In the genomic region with DNA sequence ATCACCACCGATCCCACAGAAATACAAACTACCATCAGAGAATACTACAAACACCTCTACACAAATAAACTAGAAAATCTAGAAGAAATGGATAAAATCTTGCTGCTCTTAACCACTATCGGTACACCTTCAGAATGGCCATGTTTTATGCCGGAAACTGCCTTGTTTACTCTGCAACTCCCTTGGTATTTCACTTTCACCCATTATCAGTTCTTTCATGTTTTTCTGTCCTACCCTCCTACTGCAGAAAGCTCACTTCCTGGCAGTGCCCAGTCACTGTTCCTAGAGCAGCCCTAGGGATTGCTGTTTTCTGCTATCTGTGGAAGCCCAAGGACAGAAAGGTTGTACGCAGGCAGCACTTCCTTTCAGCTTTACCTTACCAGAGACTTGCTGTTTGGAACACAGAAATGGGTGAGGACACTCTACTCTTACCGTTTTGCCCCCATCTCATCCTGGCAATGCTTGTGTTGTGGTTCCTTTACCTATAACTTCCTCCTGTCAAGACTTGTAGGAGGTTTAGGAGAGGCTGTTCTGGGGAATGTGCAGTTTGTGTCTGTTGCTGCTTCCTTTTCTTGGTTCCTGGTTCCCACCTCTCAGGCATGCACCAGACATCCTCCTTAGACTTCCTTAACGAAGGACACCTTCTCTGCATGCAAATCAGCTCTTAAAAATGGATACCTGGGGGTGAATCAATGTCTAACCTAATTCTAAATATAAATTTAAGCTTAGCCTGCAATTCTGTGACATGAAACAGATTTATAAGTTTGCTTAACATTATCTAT, we compare ENCODE assay signal across 20 cellular contexts.
DNase-seq lines count a peak whose midpoint lies in the region; ATAC-seq and TF ChIP-seq lines count a peak whose summit lies in the region.
"Had no signal": no experiment of that assay in that cellular context is flagged by ENCODE, and none has a peak within 500 bp of the region (broad histone marks: within the 10 kb centered on the region; RNA-seq: fewer than 3 reads in every experiment).

No MANE protein-coding gene starts in this region.

- no peak overlapping the region for H3K4ac ChIP-seq in trophoblast cell (ENCODE audit: low read depth, low read length)

- TF ChIP-seq CTCF in GM23338 (conservative IDR thresholded peaks at IDR 0.05; ENCODE audit: low read depth in 2 of 2): no peak

- no peak overlapping the region for H3K4me3 Mint-ChIP-seq in GM23338
- H3K4me3 Mint-ChIP-seq: activated naive CD8-positive, alpha-beta T cell treated with anti-CD3 and anti-CD28 coated beads, Interleukin-2, amount 10 ng/mL, durations not matched to agents 7 days and 5 days; brain; naive thymus-derived CD8-positive, alpha-beta T cell; stimulated activated naive CD8-positive, alpha-beta T cell treated with anti-CD3 and anti-CD28 coated beads, Interleukin-15, amount 100 ng/mL, for 72 hours had no signal

- peak; percentile 89 for ATAC-seq in GM18867 (IDR thresholded peaks at IDR 0.05; ENCODE audit: unreplicated experiment)
- ATAC-seq in GM23338: no peak
- peak; percentile 63 for ATAC-seq in HG03520 (IDR thresholded peaks at IDR 0.05; ENCODE audit: unreplicated experiment)
- ATAC-seq: K562; naive thymus-derived CD8-positive, alpha-beta T cell; pancreas; right lobe of liver; stimulated activated naive CD8-positive, alpha-beta T cell treated with anti-CD3 and anti-CD28 coated beads, Interleukin-15, amount 100 ng/mL, for 72 hours had no signal

- H4K91ac ChIP-seq in trophoblast cell (ENCODE audit: low read depth, low read length): no peak overlapping the region

- no peak overlapping the region for H3K18ac ChIP-seq in trophoblast cell (ENCODE audit: low read length)

- H3K9me2 ChIP-seq in GM23338 (ENCODE audit: insufficient read depth): no peaks in the 10 kb centered on the region; the same call in 1 of the 2 replicates

- DNase-seq in GM23338 (ENCODE audit: low spot score) (no peak), trophoblast cell (no peak), NCI-H1092 treated with DMSO at 0.1 percent for 48 hours (lab: John Stamatoyannopoulos, UW) (no peak)
- DNase-seq in activated CD4-positive, alpha-beta T cell treated with anti-CD3 and anti-CD28 coated beads, Interleukin-2, amount 50 U/mL, for 4 hours: no peak
- DNase-seq in activated T-cell treated with anti-CD3 and anti-CD28 coated beads, Interleukin-2, amount 50 U/mL, for 48 hours: no peak
- DNase-seq: activated CD4-positive, CD25-positive, alpha-beta regulatory T cell; activated naive CD8-positive, alpha-beta T cell treated with anti-CD3 and anti-CD28 coated beads, Interleukin-2, amount 10 ng/mL, durations not matched to agents 7 days and 5 days; hypothalamus; mesenchymal stem cell; naive thymus-derived CD8-positive, alpha-beta T cell; NCI-H2029; pancreas; right lobe of liver; SHP77; stimulated activated naive CD8-positive, alpha-beta T cell treated with anti-CD3 and anti-CD28 coated beads, Interleukin-15, amount 100 ng/mL, for 72 hours had no signal

- H3K9ac ChIP-seq in trophoblast cell (ENCODE audit: low read length): no peak overlapping the region

- no peak overlapping the region for H2AK5ac ChIP-seq in trophoblast cell (ENCODE audit: low read length)

- H3K79me2 ChIP-seq in GM23338 (replicated peaks; ENCODE audit: insufficient read depth): no peaks in the 10 kb centered on the region
- no peaks in the 10 kb centered on the region for H3K79me2 ChIP-seq in trophoblast cell (ENCODE audit: control insufficient read depth, insufficient read depth, low read length, poor library complexity)

- no peaks in the 10 kb centered on the region for H4K20me1 ChIP-seq in GM23338 (replicated peaks; ENCODE audit: insufficient read depth)

- H3K36me3 ChIP-seq in GM23338 (ENCODE audit: insufficient read depth): peaks cover 3% of the 10 kb centered on the region; the same call in 1 of the 2 replicates
- H3K36me3 ChIP-seq in trophoblast cell (ENCODE audit: control insufficient read depth in 1 of 2, insufficient read depth in 2 of 2, low read length in 2 of 2): no peaks in the 10 kb centered on the region
- H3K36me3 ChIP-seq: pancreas, right lobe of liver had no signal

- H3K9me3 ChIP-seq in trophoblast cell (ENCODE audit: insufficient read depth, low read depth, low read length): no peaks in the 10 kb centered on the region
- H3K9me3 ChIP-seq: pancreas, right lobe of liver had no signal

- H3K36me3 Mint-ChIP-seq in GM23338 (ENCODE audit: low read depth): peaks cover 49% of the 10 kb centered on the region
- H3K36me3 Mint-ChIP-seq: activated naive CD8-positive, alpha-beta T cell treated with anti-CD3 and anti-CD28 coated beads, Interleukin-2, amount 10 ng/mL, durations not matched to agents 7 days and 5 days; brain; naive thymus-derived CD8-positive, alpha-beta T cell had no signal

- H3K23ac ChIP-seq in trophoblast cell (ENCODE audit: low read length): no peak overlapping the region

- no peak overlapping the region for H4K12ac ChIP-seq in trophoblast cell (ENCODE audit: low read depth, low read length)

- H3K27me3 ChIP-seq in GM23338 (ENCODE audit: insufficient read depth) (no peaks in the 10 kb centered on the region), trophoblast cell (ENCODE audit: insufficient read depth, low read length) (no peaks in the 10 kb centered on the region)
- H3K27me3 ChIP-seq: pancreas, right lobe of liver had no signal

- no peaks in the 10 kb centered on the region for H3F3A ChIP-seq in GM23338 (replicated peaks; ENCODE audit: low read depth)

- no peaks in the 10 kb centered on the region for H3K27me3 Mint-ChIP-seq in GM23338 (ENCODE audit: insufficient read depth, low read depth, poor library complexity)
- H3K27me3 Mint-ChIP-seq: activated naive CD8-positive, alpha-beta T cell treated with anti-CD3 and anti-CD28 coated beads, Interleukin-2, amount 10 ng/mL, durations not matched to agents 7 days and 5 days; stimulated activated naive CD8-positive, alpha-beta T cell treated with anti-CD3 and anti-CD28 coated beads, Interleukin-15, amount 100 ng/mL, for 72 hours had no signal

- no peak overlapping the region for H3K27ac ChIP-seq in GM23338 (ENCODE audit: low read depth)
- no peak overlapping the region for H3K27ac ChIP-seq in trophoblast cell (ENCODE audit: low read depth, low read length)
- H3K27ac ChIP-seq: coronary artery, pancreas, right lobe of liver had no signal

- no peak overlapping the region for H3K14ac ChIP-seq in trophoblast cell (ENCODE audit: low read length)

- WGBS in trophoblast cell (ENCODE audit: extremely low coverage, insufficient coverage, insufficient read length): no CpG with 5 or more reads among the region's 6 CpGs

- H3K4me3 ChIP-seq in GM23338 (no peak overlapping the region), trophoblast cell (ENCODE audit: low read depth, low read length) (no peak overlapping the region)
- H3K4me3 ChIP-seq: coronary artery, K562, pancreas, right lobe of liver had no signal

- H3K9me3 Mint-ChIP-seq in GM23338: peaks cover 36% of the 10 kb centered on the region
- H3K9me3 Mint-ChIP-seq: stimulated activated naive CD8-positive, alpha-beta T cell treated with anti-CD3 and anti-CD28 coated beads, Interleukin-15, amount 100 ng/mL, for 72 hours had no signal

- no peaks in the 10 kb centered on the region for H3K4me1 Mint-ChIP-seq in GM23338
- H3K4me1 Mint-ChIP-seq: activated naive CD8-positive, alpha-beta T cell treated with anti-CD3 and anti-CD28 coated beads, Interleukin-2, amount 10 ng/mL, durations not matched to agents 7 days and 5 days; brain; naive thymus-derived CD8-positive, alpha-beta T cell; stimulated activated naive CD8-positive, alpha-beta T cell treated with anti-CD3 and anti-CD28 coated beads, Interleukin-15, amount 100 ng/mL, for 72 hours had no signal

- no peak overlapping the region for H3K27ac Mint-ChIP-seq in GM23338
- H3K27ac Mint-ChIP-seq: activated naive CD8-positive, alpha-beta T cell treated with anti-CD3 and anti-CD28 coated beads, Interleukin-2, amount 10 ng/mL, durations not matched to agents 7 days and 5 days; brain; naive thymus-derived CD8-positive, alpha-beta T cell; stimulated activated naive CD8-positive, alpha-beta T cell treated with anti-CD3 and anti-CD28 coated beads, Interleukin-15, amount 100 ng/mL, for 72 hours had no signal

- H2BK120ac ChIP-seq in trophoblast cell (ENCODE audit: insufficient read depth, low read length, poor library complexity): no peak overlapping the region

- peak overlapping the region; percentile 56; the same call in 1 of the 2 replicates for H2AFZ ChIP-seq in GM23338
- H2AFZ ChIP-seq in trophoblast cell (ENCODE audit: insufficient read depth, low read length, poor library complexity): no peak overlapping the region

- H3K4me1 ChIP-seq in GM23338 (ENCODE audit: insufficient read depth) (no peaks in the 10 kb centered on the region), trophoblast cell (ENCODE audit: control insufficient read depth in 1 of 2, insufficient read depth in 2 of 2, low read length in 2 of 2) (no peaks in the 10 kb centered on the region)
- H3K4me1 ChIP-seq: pancreas, right lobe of liver had no signal

- H3K4me2 ChIP-seq in GM23338: no peak overlapping the region
- H3K4me2 ChIP-seq in trophoblast cell (ENCODE audit: low read length): no peak overlapping the region

- H4K8ac ChIP-seq in trophoblast cell (ENCODE audit: low read depth, low read length): no peak overlapping the region

- H3K79me1 ChIP-seq in trophoblast cell (ENCODE audit: low read length): no peaks in the 10 kb centered on the region

- H2BK5ac ChIP-seq in trophoblast cell (ENCODE audit: low read depth, low read length, poor library complexity): no peak overlapping the region

- peak overlapping the region; percentile 30 for H2BK12ac ChIP-seq in trophoblast cell (ENCODE audit: low read length)
